ENCODE assay signal across 22 cellular contexts in the genomic region with DNA sequence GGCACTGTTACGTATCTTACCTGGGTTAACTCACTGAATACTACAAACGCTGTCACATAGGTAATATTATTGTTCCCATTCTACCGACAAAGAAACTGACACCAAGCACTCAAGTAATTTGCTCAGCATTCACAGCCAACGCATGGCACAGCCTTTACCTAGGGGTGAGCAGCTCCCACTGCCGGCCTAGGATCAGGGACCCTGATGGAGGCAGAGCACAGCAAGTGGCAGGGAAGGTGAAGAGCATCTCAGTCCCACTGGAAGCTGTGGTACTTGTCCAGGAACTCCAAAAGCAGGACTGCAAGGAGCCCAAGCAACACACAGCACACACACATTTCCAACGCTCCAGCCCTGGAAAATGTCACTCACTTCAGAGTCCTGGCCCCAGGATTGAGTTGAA.
"Had no signal": no experiment of that assay in that cellular context is flagged by ENCODE, and none has a peak within 500 bp of the region (broad histone marks: within the 10 kb centered on the region; RNA-seq: fewer than 3 reads in every experiment).

No MANE protein-coding gene starts in this region.

- H3K27ac Mint-ChIP-seq: IgD-negative memory B cell had no signal

- H3K9me3 ChIP-seq: SK-N-SH had no signal

- H3K9ac ChIP-seq: KMS-11, SK-N-SH had no signal

- DNase-seq: Kasumi-1; MM.1S; NCI-H1092 treated with DMSO at 0.1 percent for 48 hours; NCI-H1436; NCI-H187; NCI-H2029; NCI-H2081 treated with DMSO at 0.1 percent for 48 hours; NCI-H2171 treated with DMSO at 0.1 percent for 48 hours; NCI-H345; NCI-H510A treated with DMSO at 0.1 percent for 48 hours; NCI-H526; NCI-H82; NK-92 treated with Interleukin-12 subunit alpha and Interleukin-12 subunit beta, amount 100 ng/mL, for 24 hours; PC-3; SHP77; SK-N-SH; SW 1271 had no signal

- H3K4me3 Mint-ChIP-seq: IgD-negative memory B cell had no signal

- FAIRE-seq: K562 had no signal

- H3K27ac ChIP-seq: KMS-11, RWPE1 had no signal

- H3K36me3 Mint-ChIP-seq: IgD-negative memory B cell had no signal

- H3K9me3 Mint-ChIP-seq: IgD-negative memory B cell had no signal

- H3K4me2 ChIP-seq: KMS-11, SK-N-SH had no signal

- ATAC-seq: K562, Panc1, PC-3 had no signal

- H3K4me3 ChIP-seq: K562 had no signal

- H3K4me1 Mint-ChIP-seq: IgD-negative memory B cell had no signal
